ENCODE assay signal across 9 cellular contexts in the genomic region with DNA sequence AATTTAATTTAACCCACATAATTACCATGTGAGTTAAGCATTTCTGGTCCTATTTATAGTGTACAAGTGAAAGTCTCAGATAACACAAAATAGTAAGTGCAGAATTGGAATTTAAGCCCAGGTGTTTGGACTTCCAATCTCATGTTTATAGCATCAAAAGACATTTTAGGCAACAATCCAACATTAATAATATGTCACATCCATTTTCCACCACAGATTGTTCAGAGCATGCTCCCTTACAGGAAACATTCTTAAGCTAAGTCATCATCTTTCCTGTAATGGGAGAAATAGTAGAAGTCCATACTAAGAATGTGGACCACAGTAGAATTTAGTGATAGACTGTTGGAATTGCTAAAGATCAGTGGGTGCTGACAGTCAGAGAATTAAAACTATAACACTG. TPM values are rescaled to one million over a fixed set of nuclear protein-coding genes. Genes with fewer than 3 reads are reported as not detected.
DNase-seq lines count a peak whose midpoint lies in the region; ATAC-seq, FAIRE-seq and TF ChIP-seq lines count a peak whose summit lies in the region.
"Not testable (repeated sequence)": the region's sequence is repeated elsewhere in the genome, so short reads cannot be mapped to it uniquely, and the experiment has no call there.
"Had no signal": no experiment of that assay in that cellular context is flagged by ENCODE, and none has a peak within 500 bp of the region (broad histone marks: within the 10 kb centered on the region; RNA-seq: fewer than 3 reads in every experiment).

No MANE protein-coding gene starts in this region.

- not testable (repeated sequence) for TF ChIP-seq POLR2A in GM12892 (IDR thresholded peaks at IDR 0.05; ENCODE audit: low read depth, low read length)

- not testable (repeated sequence) for H3K9ac ChIP-seq in PC-3 (ENCODE audit: low read length)

- ATAC-seq in PC-3 = not testable (repeated sequence)

- not testable (repeated sequence) for H3K9me3 ChIP-seq in AG04450 (ENCODE audit: control insufficient read depth, insufficient read depth, low read length); PC-3 (ENCODE audit: low read length)

- H3K79me2 ChIP-seq in PC-3 (ENCODE audit: low read length) = not testable (repeated sequence)

- H3F3A ChIP-seq in PC-3 (ENCODE audit: low read length, unreplicated experiment) = not testable (repeated sequence)

- not testable (repeated sequence) for H3K4me3 ChIP-seq in AG04450 (ENCODE audit: low read depth, low read length); PC-3 (ENCODE audit: low read length); cardiac fibroblast (replicated peaks in 1 of 2; ENCODE audit: low read depth in 2 of 2, low read length in 2 of 2); fibroblast of mammary gland (ENCODE audit: control insufficient read depth, low read depth, low read length); skeletal muscle cell (ENCODE audit: low read depth, low read length)

- H3K27ac ChIP-seq in AG04450 (ENCODE audit: low read depth, low read length); PC-3 (ENCODE audit: low read length): not testable (repeated sequence)

- TF ChIP-seq CTCF in AG04450 (IDR thresholded peaks at IDR 0.05; ENCODE audit: low read depth, low read length); PC-3 (conservative IDR thresholded peaks at IDR 0.05; ENCODE audit: low read depth, low read length); cardiac fibroblast (IDR thresholded peaks at IDR 0.05; ENCODE audit: low read depth, low read length); fibroblast of mammary gland (conservative IDR thresholded peaks at IDR 0.05; ENCODE audit: control insufficient read depth, insufficient read depth, low read depth, low read length): not testable (repeated sequence)

- POLR2A ChIA-PET in AG04450 (lab: Yijun Ruan, JAX); PC-3 (lab: Charles Lee; ENCODE audit: unreplicated experiment): not testable (repeated sequence)

- not testable (repeated sequence) for H3K36me3 ChIP-seq in PC-3 (ENCODE audit: low read depth, low read length)

- BruUV-seq in PC-3 (replicated peaks; lab: Mats Ljungman, UMichigan) = not testable (repeated sequence)

- not testable (repeated sequence) for H3K4me2 ChIP-seq in PC-3 (ENCODE audit: low read length)

- not testable (repeated sequence) for H3K4me1 ChIP-seq in PC-3 (ENCODE audit: insufficient read depth, low read length)

- H2AFZ ChIP-seq in PC-3 (ENCODE audit: low read length) = not testable (repeated sequence)

- H3K9me2 ChIP-seq in PC-3 (replicated peaks; ENCODE audit: low read length) = not testable (repeated sequence)

- peak; percentile 7 for DNase-seq in AG04450 (ENCODE audit: low read depth, low spot score)
- not testable (repeated sequence) for DNase-seq in GM12892 (ENCODE audit: insufficient read length)
- DNase-seq in M059J (ENCODE audit: low read depth) = peak; percentile 51
- peak; percentile 30 for DNase-seq in PC-3
- peak; percentile 8 to 65 for DNase-seq in cardiac fibroblast (ENCODE audit: low read depth in 2 of 2)
- DNase-seq in fibroblast of mammary gland (ENCODE audit: low read depth) = peak; percentile 5
- peak; percentile 21 for DNase-seq in kidney glomerular epithelial cell (lab: John Stamatoyannopoulos, UW)
- DNase-seq in skeletal muscle cell (ENCODE audit: low read depth) = peak; percentile 22

- not testable (repeated sequence) for H4K20me1 ChIP-seq in PC-3 (ENCODE audit: low read length)

- CTCF ChIA-PET in AG04450 (lab: Charles Lee); PC-3 (lab: Charles Lee): not testable (repeated sequence)

- intact Hi-C loops in PC-3 (cut with micrococcal nuclease) = not testable (repeated sequence)

- not testable (repeated sequence) for H3K27me3 ChIP-seq in AG04450 (ENCODE audit: control insufficient read depth, insufficient read depth, low read length); PC-3 (ENCODE audit: low read length)

- peak; percentile 75 for FAIRE-seq in GM12892 (lab: Jason Lieb, UNC)

RNA-seq across cellular contexts. Expression of a gene that starts 45.7 kb away (rescaled TPM):
- 0.01 TPM in 1 of 2 replicates, not detected in the other for polyA plus RNA-seq in AG04450 (2011; rRNA removed)
- polyA minus RNA-seq in AG04450 (2011; rRNA and poly(A)+ RNA removed) = 0.13 and 0.18 TPM in 2 replicates
- not detected for polyA plus RNA-seq in GM12892 (2012; ENCODE audit: missing spikeins)
- total RNA-seq in M059J (2014; rRNA removed; shearing (Covaris generic)) = 0.10 and 0.22 TPM in 2 replicates
- not detected in 2 replicates for total RNA-seq in PC-3 (2014; rRNA removed)
- polyA plus RNA-seq: BJ had no signal
